In genomic region chr2:25343187-25343825, GRCh38 we compare ENCODE assay signal across 13 cellular contexts. TPM values are rescaled to one million over a fixed set of nuclear protein-coding genes. Genes with fewer than 3 reads are reported as not detected.
DNase-seq lines count a peak whose midpoint lies in the region; ATAC-seq and TF ChIP-seq lines count a peak whose summit lies in the region.
"Had no signal": no experiment of that assay in that cellular context is flagged by ENCODE, and none has a peak within 500 bp of the region (broad histone marks: within the 10 kb centered on the region; RNA-seq: fewer than 3 reads in every experiment).

No MANE protein-coding gene starts in this region.

- no peaks in the 10 kb centered on the region for H3K9me3 Mint-ChIP-seq in Caco-2 (ENCODE audit: unreplicated experiment)
- no peaks in the 10 kb centered on the region for H3K9me3 Mint-ChIP-seq in activated CD4-positive, alpha-beta memory T cell treated with anti-CD3 and anti-CD28 coated beads, Interleukin-2, amount 10 ng/mL, durations not matched to agents 7 days and 5 days
- no peaks in the 10 kb centered on the region for H3K9me3 Mint-ChIP-seq in naive B cell

- peak overlapping the region in 9 of 11 experiments; percentile 69 to 97 (median 84); a peak in 13 of 22 replicates for H3K4me2 ChIP-seq in BLaER1 treated with 17β-estradiol and CSF1 and Interleukin-3, amounts not matched to agents 10 nM and 100 nM

- peaks cover 16 to 23% (median 21%) of the 10 kb centered on the region in 11 experiments for H4K20me1 ChIP-seq in BLaER1 treated with 17β-estradiol and CSF1 and Interleukin-3, amounts not matched to agents 10 nM and 100 nM

- no peak overlapping the region for H3K27ac ChIP-seq in BLaER1 treated with 17β-estradiol and CSF1 and Interleukin-3, amounts not matched to agents 10 nM and 100 nM
- H3K27ac ChIP-seq: left lung, SJSA1 had no signal

- H3K9ac ChIP-seq in BLaER1 treated with 17β-estradiol and CSF1 and Interleukin-3, amounts not matched to agents 10 nM and 100 nM, result no peak overlapping the region

- ATAC-seq in naive B cell (ENCODE audit: low read depth in 2 of 2) (no peak), GM19023 (IDR thresholded peaks at IDR 0.05; ENCODE audit: unreplicated experiment) (no peak)

- no peak overlapping the region for H3K4me3 ChIP-seq in BLaER1 treated with 17β-estradiol and CSF1 and Interleukin-3, amounts not matched to agents 10 nM and 100 nM
- peak overlapping the region; percentile 37 for H3K4me3 ChIP-seq in Caco-2 (ENCODE audit: low read depth, low read length)

- POLR2A ChIA-PET in Caco-2 (lab: Charles Lee), result interaction anchor here (0.6 to 0.7 kb wide), 2 partner anchors 91 to 483 kb away, joined by 4 to 6 read pairs; no protein-coding TSS in a partner anchor
- POLR2A ChIA-PET in activated CD4-positive, alpha-beta memory T cell treated with anti-CD3 and anti-CD28 coated beads, Interleukin-2, amount 10 ng/mL, durations not matched to agents 7 days and 5 days (lab: Charles Lee), result interaction anchor here (1.0 to 2.1 kb wide), 6 partner anchors 11 to 223 kb away, joined by 3 to 13 read pairs (median 5); no protein-coding TSS in a partner anchor

- CTCF ChIA-PET in Caco-2 (lab: Charles Lee), result interaction anchor here (0.6 to 1.5 kb wide), 5 partner anchors 9 to 358 kb away, joined by 3 to 6 read pairs (median 3); no protein-coding TSS in a partner anchor
- CTCF ChIA-PET in activated CD4-positive, alpha-beta memory T cell treated with anti-CD3 and anti-CD28 coated beads, Interleukin-2, amount 10 ng/mL, durations not matched to agents 7 days and 5 days (lab: Charles Lee), result interaction anchor here (0.7 to 2.1 kb wide), 12 partner anchors 9 to 215 kb away, joined by 3 to 13 read pairs (median 4); no protein-coding TSS in a partner anchor

- no peaks in the 10 kb centered on the region for H3K9me3 ChIP-seq in BLaER1 treated with 17β-estradiol and CSF1 and Interleukin-3, amounts not matched to agents 10 nM and 100 nM (replicated peaks in 1 of 11)
- no peaks in the 10 kb centered on the region for H3K9me3 ChIP-seq in Caco-2
- H3K9me3 ChIP-seq: HAP-1, left lung, SJSA1 had no signal

- no peaks in the 10 kb centered on the region for H3K27me3 ChIP-seq in BLaER1 treated with 17β-estradiol and CSF1 and Interleukin-3, amounts not matched to agents 10 nM and 100 nM
- H3K27me3 ChIP-seq in Caco-2 (replicated peaks; ENCODE audit: control insufficient read depth, insufficient read depth, low read length), result no peaks in the 10 kb centered on the region
- H3K27me3 ChIP-seq: left lung, SJSA1 had no signal

- H3K4me3 Mint-ChIP-seq in Caco-2 (ENCODE audit: unreplicated experiment), result peak overlapping the region; percentile 85
- peak overlapping the region; percentile 32 for H3K4me3 Mint-ChIP-seq in activated CD4-positive, alpha-beta memory T cell treated with anti-CD3 and anti-CD28 coated beads, Interleukin-2, amount 10 ng/mL, durations not matched to agents 7 days and 5 days
- H3K4me3 Mint-ChIP-seq in naive B cell, result peak overlapping the region; percentile 36 to 92 (median 74)

- TF ChIP-seq CTCF in Caco-2 (IDR thresholded peaks at IDR 0.05; ENCODE audit: insufficient read depth in 1 of 2, low read depth in 1 of 2, low read length in 1 of 2, severe bottlenecking in 1 of 2, unreplicated experiment in 1 of 2), result no peak

- H3K27me3 Mint-ChIP-seq in Caco-2 (ENCODE audit: insufficient read depth, unreplicated experiment) (no peaks in the 10 kb centered on the region), naive B cell (peaks cover 0 to 9% (median 9%) of the 10 kb centered on the region in 3 donors)
- peaks cover 1% of the 10 kb centered on the region for H3K27me3 Mint-ChIP-seq in activated CD4-positive, alpha-beta memory T cell treated with anti-CD3 and anti-CD28 coated beads, Interleukin-2, amount 10 ng/mL, durations not matched to agents 7 days and 5 days

- no TSS peak for BruUV-seq in Caco-2 (replicated peaks; lab: Mats Ljungman, UMichigan)

- peaks cover 0 to 6% (median 0%) of the 10 kb centered on the region in 11 experiments; a peak in 2 of 22 replicates for H3K36me3 ChIP-seq in BLaER1 treated with 17β-estradiol and CSF1 and Interleukin-3, amounts not matched to agents 10 nM and 100 nM
- H3K36me3 ChIP-seq in Caco-2 (ENCODE audit: control insufficient read depth, insufficient read depth, low read length), result no peaks in the 10 kb centered on the region
- H3K36me3 ChIP-seq: HAP-1, left lung, SJSA1 had no signal

- peaks cover 25 to 35% (median 28%) of the 10 kb centered on the region in 10 experiments for H3K4me1 ChIP-seq in BLaER1 treated with 17β-estradiol and CSF1 and Interleukin-3, amounts not matched to agents 10 nM and 100 nM
- H3K4me1 ChIP-seq in Caco-2, result 0 out of 2 replicates have a peak, but pooled peaks cover 6% of the 10 kb centered on the region

- H3K4me1 Mint-ChIP-seq in Caco-2 (ENCODE audit: low read depth, unreplicated experiment) (peaks cover 11% of the 10 kb centered on the region), naive B cell (peaks cover 4 to 12% (median 7%) of the 10 kb centered on the region in 3 donors)
- H3K4me1 Mint-ChIP-seq in activated CD4-positive, alpha-beta memory T cell treated with anti-CD3 and anti-CD28 coated beads, Interleukin-2, amount 10 ng/mL, durations not matched to agents 7 days and 5 days, result peaks cover 22% of the 10 kb centered on the region

- intact Hi-C loops in Caco-2 (cut with micrococcal nuclease; ENCODE audit: unreplicated experiment), result no loop called here

- H3K27ac Mint-ChIP-seq in Caco-2 (ENCODE audit: unreplicated experiment), result no peak overlapping the region
- H3K27ac Mint-ChIP-seq in activated CD4-positive, alpha-beta memory T cell treated with anti-CD3 and anti-CD28 coated beads, Interleukin-2, amount 10 ng/mL, durations not matched to agents 7 days and 5 days, result no peak overlapping the region
- no peak overlapping the region for H3K27ac Mint-ChIP-seq in naive B cell

- DNase-seq in Caco-2 (no peak), naive B cell (no peak), NCI-H69 (lab: John Stamatoyannopoulos, UW) (no peak), AG08396 (ENCODE audit: low spot score) (no peak), hypothalamus (lab: John Stamatoyannopoulos, UW) (no peak)
- no peak for DNase-seq in activated CD4-positive, alpha-beta memory T cell treated with anti-CD3 and anti-CD28 coated beads, Interleukin-2, amount 10 ng/mL, durations not matched to agents 7 days and 5 days
- DNase-seq: activated CD4-positive, CD25-positive, alpha-beta regulatory T cell; activated effector memory CD4-positive, alpha-beta T cell treated with Interleukin-2 at 50 U/mL for 16 hours; left lung had no signal

- H3K36me3 Mint-ChIP-seq in Caco-2 (ENCODE audit: insufficient read depth, unreplicated experiment) (peaks cover 7% of the 10 kb centered on the region), naive B cell (no peaks in the 10 kb centered on the region)
- H3K36me3 Mint-ChIP-seq in activated CD4-positive, alpha-beta memory T cell treated with anti-CD3 and anti-CD28 coated beads, Interleukin-2, amount 10 ng/mL, durations not matched to agents 7 days and 5 days (ENCODE audit: low read depth), result no peaks in the 10 kb centered on the region

RNA-seq across cellular contexts. Expression of gene DNMT3A, which starts 1.6 kb away (rescaled TPM):
- total RNA-seq in Caco-2 (2022), result 62.1 and 72.2 TPM in 2 replicates
- total RNA-seq in activated CD4-positive, alpha-beta memory T cell treated with anti-CD3 and anti-CD28 coated beads, Interleukin-2, amount 10 ng/mL, durations not matched to agents 7 days and 5 days, result 10 to 100 TPM; 43.2 to 45.5 TPM
- 10 to 100 TPM in 2 of 6 donors, 1 to 10 TPM in 4; 7.3 to 14.0 (median 8.5) TPM for polyA plus RNA-seq in naive B cell (ENCODE audit: low read depth in 6 of 6)

Comparison
In these comparisons a context has a peak if more than half of its experiments do, and no peak if none do; other contexts are left out.
1. H3K4me3 Mint-ChIP-seq: peak in every context shown above with its lines; median percentile 85 in Caco-2; 74 in naive B cell; 32 in activated CD4-positive, alpha-beta memory T cell treated with anti-CD3 and anti-CD28 coated beads, Interleukin-2, amount 10 ng/mL, durations not matched to agents 7 days and 5 days.